1 cellular context compared by ENCODE assay signal in genomic region chr10:1570652-1571051, GRCh38.
TF ChIP-seq lines count a peak whose summit lies in the region.

No MANE protein-coding gene starts in this region.

TF ChIP-seq in GM12878, 131 proteins besides CTCF, POLR2A, EP300 and RAD21 (continued from another document):
- TF ChIP-seq, protein P1, sequence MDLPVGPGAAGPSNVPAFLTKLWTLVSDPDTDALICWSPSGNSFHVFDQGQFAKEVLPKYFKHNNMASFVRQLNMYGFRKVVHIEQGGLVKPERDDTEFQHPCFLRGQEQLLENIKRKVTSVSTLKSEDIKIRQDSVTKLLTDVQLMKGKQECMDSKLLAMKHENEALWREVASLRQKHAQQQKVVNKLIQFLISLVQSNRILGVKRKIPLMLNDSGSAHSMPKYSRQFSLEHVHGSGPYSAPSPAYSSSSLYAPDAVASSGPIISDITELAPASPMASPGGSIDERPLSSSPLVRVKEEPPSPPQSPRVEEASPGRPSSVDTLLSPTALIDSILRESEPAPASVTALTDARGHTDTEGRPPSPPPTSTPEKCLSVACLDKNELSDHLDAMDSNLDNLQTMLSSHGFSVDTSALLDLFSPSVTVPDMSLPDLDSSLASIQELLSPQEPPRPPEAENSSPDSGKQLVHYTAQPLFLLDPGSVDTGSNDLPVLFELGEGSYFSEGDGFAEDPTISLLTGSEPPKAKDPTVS (IDR thresholded peaks at IDR 0.05; ENCODE audit: low read depth, low read length): no peak
